30 cellular contexts compared by ENCODE assay signal in the genomic region with DNA sequence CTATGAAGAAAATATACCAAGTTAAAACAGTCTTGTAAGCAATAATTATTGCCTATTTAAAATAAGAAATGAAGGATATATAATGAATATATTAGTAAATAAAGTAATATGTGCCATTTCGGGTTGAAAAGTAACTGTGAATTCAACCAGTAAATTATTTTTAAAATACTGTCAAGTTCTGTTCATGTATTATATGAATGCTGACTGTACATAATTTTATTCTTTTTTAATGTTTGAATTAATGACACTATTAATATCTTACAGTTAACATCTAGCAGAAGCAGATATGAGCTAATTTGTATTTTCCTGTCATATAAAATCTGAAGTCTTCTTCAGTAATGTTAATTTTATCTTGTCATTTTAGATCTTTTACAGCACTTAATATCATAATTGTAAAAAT.
DNase-seq lines count a peak whose midpoint lies in the region; ATAC-seq, FAIRE-seq and TF ChIP-seq lines count a peak whose summit lies in the region.
"Had no signal": no experiment of that assay in that cellular context is flagged by ENCODE, and none has a peak within 500 bp of the region (broad histone marks: within the 10 kb centered on the region; RNA-seq: fewer than 3 reads in every experiment).

No MANE protein-coding gene starts in this region.

- H3K4ac ChIP-seq in IMR-90 (ENCODE audit: low read depth, low read length): no peak overlapping the region

- H4K5ac ChIP-seq in IMR-90 (ENCODE audit: low read depth, low read length): no peak overlapping the region

- H3K9ac ChIP-seq in IMR-90 (ENCODE audit: low read depth, low read length): no peak overlapping the region
- no peak overlapping the region for H3K9ac ChIP-seq in K562 (ENCODE audit: insufficient read depth in 1 of 2, low read depth in 2 of 2, low read length in 2 of 2)
- H3K9ac ChIP-seq: BLaER1; BLaER1 treated with 17β-estradiol and CSF1 and Interleukin-3, amounts not matched to agents 10 nM and 100 nM had no signal

- in situ Hi-C loops in IMR-90 (cut with MboI; ENCODE audit: low sequenced_read_pairs): no loop called here
- in situ Hi-C loops in K562 (cut with MboI): no loop called here

- no peaks in the 10 kb centered on the region for H3K36me3 ChIP-seq in IMR-90 (ENCODE audit: control insufficient read depth, insufficient read depth, low read length)
- H3K36me3 ChIP-seq in K562 (ENCODE audit: control insufficient read depth, insufficient read depth, low read length): no peaks in the 10 kb centered on the region
- H3K36me3 ChIP-seq: BE2C; BLaER1; BLaER1 treated with 17β-estradiol and CSF1 and Interleukin-3, amounts not matched to agents 10 nM and 100 nM had no signal

- no peak for DNase-seq in IMR-90
- DNase-seq in K562 (ENCODE audit: extremely low read depth in 1 of 4, low spot score in 3 of 4): no peak
- DNase-seq in AG20443 (ENCODE audit: low spot score): no peak
- no peak for DNase-seq in hippocampal formation (lab: John Stamatoyannopoulos, UW)
- DNase-seq: 8988T; ACHN; AML-193; BE2C; C1 segment of cervical spinal cord; Caco-2; Calu3; CD4-positive, alpha-beta memory T cell; CD4-positive, alpha-beta T cell; CD4-positive, CD25-positive, alpha-beta regulatory T cell; CD8-positive, alpha-beta memory T cell; CD8-positive, alpha-beta T cell; COR-L47; DMS 273 treated with DMSO at 0.1 percent for 48 hours; DMS153; DMS53; DMS79; DMS79 treated with DMSO at 0.1 percent for 48 hours; DND-41; EL had no signal

- H2BK120ac ChIP-seq in IMR-90 (ENCODE audit: low read depth, low read length): no peak overlapping the region

- H3K56ac ChIP-seq in IMR-90 (ENCODE audit: extremely low read depth, insufficient read depth, low read length): no peak overlapping the region

- H4K8ac ChIP-seq in IMR-90 (ENCODE audit: low read depth in 2 of 2, low read length in 2 of 2): no peak overlapping the region

- no peak overlapping the region for H4K91ac ChIP-seq in IMR-90 (ENCODE audit: insufficient read depth, low read depth, low read length)

- WGBS in IMR-90 (ENCODE audit: extremely low coverage in 2 of 2, insufficient read length in 1 of 2), 2 experiments: no CpG with 5 or more reads among the region's 1 CpG
- 0% methylated on average over 1 of the region's 1 CpG for WGBS in K562 (ENCODE audit: insufficient coverage, low coverage, missing lambda C conversion rate)

- H3K23ac ChIP-seq in IMR-90 (ENCODE audit: low read depth, low read length): no peak overlapping the region

- H3K4me1 ChIP-seq in IMR-90 (ENCODE audit: control insufficient read depth, insufficient read depth, low read length) (no peaks in the 10 kb centered on the region), K562 (replicated peaks in 1 of 2; ENCODE audit: control insufficient read depth in 2 of 2, insufficient read depth in 2 of 2, low read length in 2 of 2) (no peaks in the 10 kb centered on the region)
- H3K4me1 ChIP-seq: A549; BE2C; BLaER1; BLaER1 treated with 17β-estradiol and CSF1 and Interleukin-3, amounts not matched to agents 10 nM and 100 nM; Caco-2 had no signal

- no peak overlapping the region for H2AK5ac ChIP-seq in IMR-90 (ENCODE audit: low read depth, low read length)

- H2BK20ac ChIP-seq in IMR-90 (ENCODE audit: low read depth, low read length): no peak overlapping the region

- dilution Hi-C loops in IMR-90 (cut with HindIII; ENCODE audit: low sequenced_read_pairs, unreplicated experiment): no loop called here

- H3K4me2 ChIP-seq in IMR-90 (ENCODE audit: low read depth, low read length) (no peak overlapping the region), K562 (ENCODE audit: insufficient read depth, low read length) (no peak overlapping the region)
- H3K4me2 ChIP-seq: A549; BLaER1; BLaER1 treated with 17β-estradiol and CSF1 and Interleukin-3, amounts not matched to agents 10 nM and 100 nM had no signal

- TF ChIP-seq RAD21 in IMR-90 (IDR thresholded peaks at IDR 0.05; ENCODE audit: low read length) (no peak), K562 (CRISPR knock-in tag; conservative IDR thresholded peaks at IDR 0.05 in 1 of 2, IDR thresholded peaks at IDR 0.05 in 1 of 2) (no peak)

- no peak for ATAC-seq in IMR-90 (ENCODE audit: low read depth)
- ATAC-seq in K562: no peak
- ATAC-seq: A549; CD8-positive, alpha-beta T cell had no signal

- CTCF ChIA-PET in IMR-90 (lab: Yijun Ruan, JAX): no interaction called here
- CTCF ChIA-PET in K562 (lab: Yijun Ruan, JAX; ENCODE audit: low intra/inter-chr PET ratio): no interaction called here

- H3K79me2 ChIP-seq in K562 (ENCODE audit: control insufficient read depth, insufficient read depth, low read length): no peaks in the 10 kb centered on the region

- no peak overlapping the region for H3K4me3 ChIP-seq in IMR-90 (ENCODE audit: insufficient read depth, low read depth, low read length)
- H3K4me3 ChIP-seq in K562: no peak overlapping the region
- H3K4me3 ChIP-seq: A549; BLaER1; BLaER1 treated with 17β-estradiol and CSF1 and Interleukin-3, amounts not matched to agents 10 nM and 100 nM had no signal

- H3K9me1 ChIP-seq in IMR-90 (ENCODE audit: insufficient read depth, low read length): no peaks in the 10 kb centered on the region
- no peaks in the 10 kb centered on the region for H3K9me1 ChIP-seq in K562 (ENCODE audit: control insufficient read depth, insufficient read depth, low read length)

- no peak overlapping the region for H3K14ac ChIP-seq in IMR-90 (replicated peaks; ENCODE audit: low read depth, low read length)

- TF ChIP-seq CTCF in IMR-90 (conservative IDR thresholded peaks at IDR 0.05; ENCODE audit: low read depth, low read length) (no peak), K562 (IDR thresholded peaks at IDR 0.05 in 2 of 3, conservative IDR thresholded peaks at IDR 0.05 in 1 of 3; ENCODE audit: insufficient read depth in 2 of 3, low read depth in 1 of 3, low read length in 3 of 3) (no peak)

- no peak overlapping the region for H2BK5ac ChIP-seq in IMR-90 (ENCODE audit: low read depth, low read length, poor library complexity, severe bottlenecking)

- no peak overlapping the region for H2AFZ ChIP-seq in IMR-90 (replicated peaks; ENCODE audit: low read length, poor library complexity)
- H2AFZ ChIP-seq in K562 (ENCODE audit: low read depth, low read length): no peak overlapping the region

- no peak for TF ChIP-seq EP300 in K562 (IDR thresholded peaks at IDR 0.05; ENCODE audit: low read length)

- H3K18ac ChIP-seq in IMR-90 (ENCODE audit: low read depth, low read length): no peak overlapping the region

- H3K79me1 ChIP-seq in IMR-90 (ENCODE audit: low read depth in 1 of 2, low read length in 2 of 2): no peaks in the 10 kb centered on the region

- H3K9me3 ChIP-seq in IMR-90 (ENCODE audit: control insufficient read depth, insufficient read depth, low read length) (no peaks in the 10 kb centered on the region), K562 (replicated peaks; ENCODE audit: control insufficient read depth, insufficient read depth, low read depth, low read length) (no peaks in the 10 kb centered on the region; the same call in 1 of the 2 replicates)
- H3K9me3 ChIP-seq: A549, BE2C, BLaER1, Caco-2 had no signal

- H4K20me1 ChIP-seq in IMR-90 (ENCODE audit: insufficient read depth, low read length) (no peaks in the 10 kb centered on the region), K562 (replicated peaks; ENCODE audit: control insufficient read depth, insufficient read depth, low read length) (no peaks in the 10 kb centered on the region)
- H4K20me1 ChIP-seq: BLaER1; BLaER1 treated with 17β-estradiol and CSF1 and Interleukin-3, amounts not matched to agents 10 nM and 100 nM had no signal

- POLR2A ChIA-PET in IMR-90 (lab: Charles Lee; ENCODE audit: unreplicated experiment) (no interaction called here), K562 (lab: Yijun Ruan, JAX) (no interaction called here)

- TF ChIP-seq POLR2A in IMR-90 (IDR thresholded peaks at IDR 0.05; ENCODE audit: low read depth, low read length) (no peak), K562 (conservative IDR thresholded peaks at IDR 0.05) (no peak)

- H3K27me3 ChIP-seq in IMR-90 (ENCODE audit: control insufficient read depth, insufficient read depth, low read length): no peaks in the 10 kb centered on the region
- no peaks in the 10 kb centered on the region for H3K27me3 ChIP-seq in K562 (ENCODE audit: control insufficient read depth in 2 of 2, insufficient read depth in 2 of 2, low read length in 2 of 2)
- H3K27me3 ChIP-seq: BE2C; BLaER1; BLaER1 treated with 17β-estradiol and CSF1 and Interleukin-3, amounts not matched to agents 10 nM and 100 nM had no signal

- FAIRE-seq in K562 (lab: Jason Lieb, UNC): no peak
- FAIRE-seq: A549, D721Med had no signal

- H3K27ac ChIP-seq in IMR-90 (ENCODE audit: insufficient read depth, low read length) (no peak overlapping the region), K562 (ENCODE audit: extremely low read depth, low read depth, low read length) (no peak overlapping the region)
- H3K27ac ChIP-seq: 22Rv1; A549; BLaER1; BLaER1 treated with 17β-estradiol and CSF1 and Interleukin-3, amounts not matched to agents 10 nM and 100 nM; C4-2B had no signal

- intact Hi-C loops in IMR-90 (cut with micrococcal nuclease) (no loop called here), K562 (cut with micrococcal nuclease) (no loop called here)

- H2BK15ac ChIP-seq in IMR-90 (ENCODE audit: low read depth, low read length): no peak overlapping the region

- H2AK9ac ChIP-seq in IMR-90 (replicated peaks; ENCODE audit: low read depth, low read length, poor library complexity): no peak overlapping the region

- no TSS peak for BruUV-seq in IMR-90 (replicated peaks; lab: Mats Ljungman, UMichigan)
- BruUV-seq in K562 (replicated peaks; lab: Mats Ljungman, UMichigan): no TSS peak

TF ChIP-seq in IMR-90, 13 proteins besides CTCF, POLR2A, EP300 and RAD21:
- no peak for TF ChIP-seq SMC3 (IDR thresholded peaks at IDR 0.05; ENCODE audit: low read depth, low read length)
- TF ChIP-seq MAFK (IDR thresholded peaks at IDR 0.05; ENCODE audit: low read depth, low read length): peak; percentile 36; the same call in 1 of the 2 replicates

TF ChIP-seq in K562, 482 proteins besides CTCF, POLR2A, EP300 and RAD21 (continues in another document):
- TF ChIP-seq SIN3A (IDR thresholded peaks at IDR 0.05; ENCODE audit: borderline replicate concordance in 2 of 2, control insufficient read depth in 1 of 2, low read depth in 2 of 2, low read length in 2 of 2) (no peak), MAFG (tag; conservative IDR thresholded peaks at IDR 0.05) (peak; percentile 27; the same call in 1 of the 2 replicates)
- TF ChIP-seq, protein P1, sequence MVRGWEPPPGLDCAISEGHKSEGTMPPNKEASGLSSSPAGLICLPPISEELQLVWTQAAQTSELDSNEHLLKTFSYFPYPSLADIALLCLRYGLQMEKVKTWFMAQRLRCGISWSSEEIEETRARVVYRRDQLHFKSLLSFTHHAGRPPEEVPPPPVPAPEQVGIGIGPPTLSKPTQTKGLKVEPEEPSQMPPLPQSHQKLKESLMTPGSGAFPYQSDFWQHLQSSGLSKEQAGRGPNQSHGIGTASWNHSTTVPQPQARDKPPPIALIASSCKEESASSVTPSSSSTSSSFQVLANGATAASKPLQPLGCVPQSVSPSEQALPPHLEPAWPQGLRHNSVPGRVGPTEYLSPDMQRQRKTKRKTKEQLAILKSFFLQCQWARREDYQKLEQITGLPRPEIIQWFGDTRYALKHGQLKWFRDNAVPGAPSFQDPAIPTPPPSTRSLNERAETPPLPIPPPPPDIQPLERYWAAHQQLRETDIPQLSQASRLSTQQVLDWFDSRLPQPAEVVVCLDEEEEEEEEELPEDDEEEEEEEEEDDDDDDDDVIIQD (CRISPR knock-in tag; IDR thresholded peaks at IDR 0.05): no peak
